18 cellular contexts compared by ENCODE assay signal in the genomic region with DNA sequence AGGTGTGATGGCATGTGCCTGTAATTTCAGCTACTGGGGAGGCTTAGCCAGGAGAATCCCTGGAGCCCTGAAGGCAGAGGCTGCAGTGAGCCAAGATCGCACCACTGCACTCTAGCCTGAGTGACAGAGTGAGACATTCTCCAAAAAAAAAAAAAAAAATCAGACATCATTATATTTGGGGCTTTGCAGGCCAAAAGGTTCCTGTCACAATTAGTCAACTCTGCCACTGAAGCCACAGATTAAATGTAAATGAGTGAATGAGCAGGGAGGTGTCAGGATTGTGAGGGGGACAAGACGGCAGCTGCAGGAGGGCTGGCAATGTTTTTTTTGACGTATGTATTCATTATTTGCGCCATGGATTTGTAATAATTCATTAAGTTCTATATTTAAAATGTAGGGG. TPM values are rescaled to one million over a fixed set of nuclear protein-coding genes. Genes with fewer than 3 reads are reported as not detected.
A peak's percentile ranks its signal among the peaks of the same experiment; 100 is the strongest.
DNase-seq lines count a peak whose midpoint lies in the region; ATAC-seq and TF ChIP-seq lines count a peak whose summit lies in the region.
"Had no signal": no experiment of that assay in that cellular context is flagged by ENCODE, and none has a peak within 500 bp of the region (broad histone marks: within the 10 kb centered on the region; RNA-seq: fewer than 3 reads in every experiment).

No MANE protein-coding gene starts in this region.

- intact Hi-C loops in naive thymus-derived CD4-positive, alpha-beta T cell (cut with micrococcal nuclease), result loop anchor here (5.0 to 10.0 kb wide), 4 partner anchors 487 to 772 kb away; partner anchors contain the start of genes HNRNPF (in 2 of the 2) and CSGALNACT2 (in 1 of the 2)
- intact Hi-C loops in lower lobe of right lung (cut with DNase I), result no loop called here

- peaks cover 15% of the 10 kb centered on the region for H3K36me3 ChIP-seq in CD8-positive, alpha-beta memory T cell (ENCODE audit: insufficient read depth, low read length)
- peaks cover 0 to 30% (median 4%) of the 10 kb centered on the region in 3 experiments for H3K36me3 ChIP-seq in naive thymus-derived CD4-positive, alpha-beta T cell (ENCODE audit: control insufficient read depth in 2 of 3, insufficient read depth in 3 of 3, low read length in 3 of 3)
- H3K36me3 ChIP-seq in lower lobe of right lung, result peaks cover 40% of the 10 kb centered on the region

- no peak overlapping the region for H3K27ac ChIP-seq in CD8-positive, alpha-beta memory T cell (ENCODE audit: low read depth, low read length)
- no peak overlapping the region for H3K27ac ChIP-seq in naive thymus-derived CD4-positive, alpha-beta T cell (ENCODE audit: low read depth, low read length)
- no peak overlapping the region for H3K27ac ChIP-seq in lower lobe of right lung
- H3K27ac ChIP-seq: BLaER1 treated with 17β-estradiol and CSF1 and Interleukin-3, amounts not matched to agents 10 nM and 100 nM had no signal

- no peaks in the 10 kb centered on the region for H3K27me3 ChIP-seq in CD8-positive, alpha-beta memory T cell (ENCODE audit: insufficient read depth, low read length, poor library complexity, severe bottlenecking)
- no peaks in the 10 kb centered on the region for H3K27me3 ChIP-seq in naive thymus-derived CD4-positive, alpha-beta T cell (ENCODE audit: control insufficient read depth in 2 of 2, insufficient read depth in 2 of 2, low read length in 2 of 2)
- H3K27me3 ChIP-seq in lower lobe of right lung (ENCODE audit: low read depth), result no peaks in the 10 kb centered on the region
- H3K27me3 ChIP-seq: BLaER1 treated with 17β-estradiol and CSF1 and Interleukin-3, amounts not matched to agents 10 nM and 100 nM had no signal

- H3K9me3 Mint-ChIP-seq in activated naive CD4-positive, alpha-beta T cell treated with anti-CD3 and anti-CD28 coated beads, Interleukin-2, amount 10 ng/mL, durations not matched to agents 7 days and 5 days, result no peaks in the 10 kb centered on the region
- H3K9me3 Mint-ChIP-seq in CD8-positive, alpha-beta memory T cell, result no peaks in the 10 kb centered on the region
- H3K9me3 Mint-ChIP-seq in activated naive CD8-positive, alpha-beta T cell treated with anti-CD3 and anti-CD28 coated beads, Interleukin-2, amount 50 U/mL, for 24 hours, result no peaks in the 10 kb centered on the region
- H3K9me3 Mint-ChIP-seq in naive thymus-derived CD4-positive, alpha-beta T cell, result no peaks in the 10 kb centered on the region
- H3K9me3 Mint-ChIP-seq: CD4-positive, alpha-beta T cell; HFFc6 had no signal

- POLR2A ChIA-PET in CD8-positive, alpha-beta memory T cell (lab: Charles Lee), result no interaction called here
- POLR2A ChIA-PET in naive thymus-derived CD4-positive, alpha-beta T cell (lab: Charles Lee), result interaction anchor here (0.7 kb wide), 1 partner anchor 165 kb away, joined by 3 read pairs; no protein-coding TSS in a partner anchor

- H3K4me1 ChIP-seq in CD8-positive, alpha-beta memory T cell (ENCODE audit: insufficient read depth, low read length), result peaks cover 30% of the 10 kb centered on the region
- H3K4me1 ChIP-seq in naive thymus-derived CD4-positive, alpha-beta T cell (ENCODE audit: control insufficient read depth in 2 of 2, insufficient read depth in 2 of 2, low read length in 2 of 2), result peaks cover 12 to 21% of the 10 kb centered on the region in 2 donors
- H3K4me1 ChIP-seq in lower lobe of right lung, result peaks cover 5% of the 10 kb centered on the region

- CTCF ChIA-PET in activated naive CD4-positive, alpha-beta T cell treated with anti-CD3 and anti-CD28 coated beads, Interleukin-2, amount 10 ng/mL, durations not matched to agents 7 days and 5 days (lab: Charles Lee), result no interaction called here
- CTCF ChIA-PET in CD8-positive, alpha-beta memory T cell (lab: Charles Lee), result no interaction called here
- CTCF ChIA-PET in naive thymus-derived CD4-positive, alpha-beta T cell (lab: Charles Lee), result no interaction called here

- TF ChIP-seq CTCF in lower lobe of right lung (IDR thresholded peaks at IDR 0.05), result no peak

- no peak overlapping the region for H3K4me3 Mint-ChIP-seq in activated naive CD4-positive, alpha-beta T cell treated with anti-CD3 and anti-CD28 coated beads, Interleukin-2, amount 10 ng/mL, durations not matched to agents 7 days and 5 days
- peak overlapping the region in 5 of 7 donors; percentile 15 to 44 (median 29) for H3K4me3 Mint-ChIP-seq in CD8-positive, alpha-beta memory T cell
- H3K4me3 Mint-ChIP-seq in activated naive CD8-positive, alpha-beta T cell treated with anti-CD3 and anti-CD28 coated beads, Interleukin-2, amount 50 U/mL, for 24 hours, result no peak overlapping the region
- peak overlapping the region in 1 of 10 donors; percentile 52 for H3K4me3 Mint-ChIP-seq in naive thymus-derived CD4-positive, alpha-beta T cell
- H3K4me3 Mint-ChIP-seq: HFFc6 had no signal

- no peak for ATAC-seq in activated naive CD8-positive, alpha-beta T cell treated with anti-CD3 and anti-CD28 coated beads, Interleukin-2, amount 50 U/mL, for 24 hours
- ATAC-seq in naive thymus-derived CD4-positive, alpha-beta T cell, result no peak
- no peak for ATAC-seq in lower lobe of right lung

- H3K4me3 ChIP-seq in CD8-positive, alpha-beta memory T cell (ENCODE audit: low read length), result no peak overlapping the region
- no peak overlapping the region for H3K4me3 ChIP-seq in naive thymus-derived CD4-positive, alpha-beta T cell (ENCODE audit: low read length)
- H3K4me3 ChIP-seq in lower lobe of right lung, result no peak overlapping the region
- H3K4me3 ChIP-seq: BLaER1 treated with 17β-estradiol and CSF1 and Interleukin-3, amounts not matched to agents 10 nM and 100 nM had no signal

- H3K27me3 Mint-ChIP-seq in activated naive CD4-positive, alpha-beta T cell treated with anti-CD3 and anti-CD28 coated beads, Interleukin-2, amount 10 ng/mL, durations not matched to agents 7 days and 5 days, result no peaks in the 10 kb centered on the region
- peaks cover 0 to 3% of the 10 kb centered on the region in 2 donors for H3K27me3 Mint-ChIP-seq in CD8-positive, alpha-beta memory T cell
- no peaks in the 10 kb centered on the region for H3K27me3 Mint-ChIP-seq in activated naive CD8-positive, alpha-beta T cell treated with anti-CD3 and anti-CD28 coated beads, Interleukin-2, amount 50 U/mL, for 24 hours
- H3K27me3 Mint-ChIP-seq in naive thymus-derived CD4-positive, alpha-beta T cell, result no peaks in the 10 kb centered on the region
- H3K27me3 Mint-ChIP-seq: CD4-positive, alpha-beta T cell had no signal

- peaks cover 65% of the 10 kb centered on the region for H3K4me1 Mint-ChIP-seq in activated naive CD4-positive, alpha-beta T cell treated with anti-CD3 and anti-CD28 coated beads, Interleukin-2, amount 10 ng/mL, durations not matched to agents 7 days and 5 days
- H3K4me1 Mint-ChIP-seq in CD8-positive, alpha-beta memory T cell, result peaks cover 52 to 79% (median 77%) of the 10 kb centered on the region in 3 donors
- peaks cover 41% of the 10 kb centered on the region for H3K4me1 Mint-ChIP-seq in activated naive CD8-positive, alpha-beta T cell treated with anti-CD3 and anti-CD28 coated beads, Interleukin-2, amount 50 U/mL, for 24 hours
- H3K4me1 Mint-ChIP-seq in naive thymus-derived CD4-positive, alpha-beta T cell, result peaks cover 40 to 76% (median 63%) of the 10 kb centered on the region in 7 donors

- no peaks in the 10 kb centered on the region for H3K9me3 ChIP-seq in CD8-positive, alpha-beta memory T cell (ENCODE audit: low read length)
- no peaks in the 10 kb centered on the region for H3K9me3 ChIP-seq in naive thymus-derived CD4-positive, alpha-beta T cell (ENCODE audit: control insufficient read depth in 2 of 3, low read length in 3 of 3)
- H3K9me3 ChIP-seq in lower lobe of right lung, result no peaks in the 10 kb centered on the region
- H3K9me3 ChIP-seq: BLaER1 treated with 17β-estradiol and CSF1 and Interleukin-3, amounts not matched to agents 10 nM and 100 nM had no signal

- H3K27ac Mint-ChIP-seq in activated naive CD4-positive, alpha-beta T cell treated with anti-CD3 and anti-CD28 coated beads, Interleukin-2, amount 10 ng/mL, durations not matched to agents 7 days and 5 days, result peak overlapping the region; percentile 19
- H3K27ac Mint-ChIP-seq in CD8-positive, alpha-beta memory T cell, result peak overlapping the region in 3 of 8 donors; percentile 12 to 58 (median 47)
- H3K27ac Mint-ChIP-seq in activated naive CD8-positive, alpha-beta T cell treated with anti-CD3 and anti-CD28 coated beads, Interleukin-2, amount 50 U/mL, for 24 hours, result peak overlapping the region; percentile 3
- peak overlapping the region in 8 of 9 donors; percentile 6 to 67 (median 36) for H3K27ac Mint-ChIP-seq in naive thymus-derived CD4-positive, alpha-beta T cell
- H3K27ac Mint-ChIP-seq: HFFc6 had no signal

- DNase-seq in activated naive CD4-positive, alpha-beta T cell treated with anti-CD3 and anti-CD28 coated beads, Interleukin-2, amount 10 ng/mL, durations not matched to agents 7 days and 5 days, result no peak
- no peak for DNase-seq in activated naive CD4-positive, alpha-beta T cell treated with anti-CD3 and anti-CD28 coated beads, Interleukin-2, amount 50 U/mL, for 16 hours
- DNase-seq in CD8-positive, alpha-beta memory T cell, result no peak
- no peak for DNase-seq in activated naive CD8-positive, alpha-beta T cell treated with anti-CD3 and anti-CD28 coated beads, Interleukin-2, amount 50 U/mL, for 24 hours
- DNase-seq in naive thymus-derived CD4-positive, alpha-beta T cell, result no peak
- DNase-seq in T-helper 1 cell (no peak), lower lobe of right lung (no peak), activated gamma-delta T cell treated with Interleukin-2 at 50 U/mL for 16 hours (no peak)
- DNase-seq: 8988T; AML-193; CD4-positive, alpha-beta T cell; COR-L47; DMS153; DMS79 treated with DMSO at 0.1 percent for 48 hours; GDM1; HCEC 1CT; HFFc6 had no signal

- peaks cover 56% of the 10 kb centered on the region for H3K36me3 Mint-ChIP-seq in activated naive CD4-positive, alpha-beta T cell treated with anti-CD3 and anti-CD28 coated beads, Interleukin-2, amount 10 ng/mL, durations not matched to agents 7 days and 5 days
- peaks cover 4 to 66% (median 22%) of the 10 kb centered on the region in 3 donors for H3K36me3 Mint-ChIP-seq in CD8-positive, alpha-beta memory T cell
- H3K36me3 Mint-ChIP-seq in activated naive CD8-positive, alpha-beta T cell treated with anti-CD3 and anti-CD28 coated beads, Interleukin-2, amount 50 U/mL, for 24 hours (ENCODE audit: low read depth), result peaks cover 37% of the 10 kb centered on the region
- H3K36me3 Mint-ChIP-seq in naive thymus-derived CD4-positive, alpha-beta T cell, result peaks cover 7 to 41% (median 37%) of the 10 kb centered on the region in 5 donors

RNA-seq across cellular contexts. Expression of gene ZNF33B, which starts 3.3 kb away (rescaled TPM):
- 10 to 100 TPM; 11.9 to 14.2 TPM for total RNA-seq in CD8-positive, alpha-beta memory T cell
- 9.5 TPM for polyA plus RNA-seq in CD8-positive, alpha-beta memory T cell
- total RNA-seq in naive thymus-derived CD4-positive, alpha-beta T cell, result 10 to 100 TPM; 26.3 to 77.1 (median 34.8) TPM
- polyA plus RNA-seq in naive thymus-derived CD4-positive, alpha-beta T cell, result 10 to 100 TPM; 15.6 to 19.9 TPM
- total RNA-seq in lower lobe of right lung, result 33.5 TPM

Comparison
In these comparisons a context has a peak if more than half of its experiments do, and no peak if none do; other contexts are left out.
1. H3K4me3 Mint-ChIP-seq: peak in CD8-positive, alpha-beta memory T cell (5 of 7); none in activated naive CD4-positive, alpha-beta T cell treated with anti-CD3 and anti-CD28 coated beads, Interleukin-2, amount 10 ng/mL, durations not matched to agents 7 days and 5 days (single experiment) and activated naive CD8-positive, alpha-beta T cell treated with anti-CD3 and anti-CD28 coated beads, Interleukin-2, amount 50 U/mL, for 24 hours (single experiment).